In genomic region chr7:114813597-114813996, GRCh38 we compare ENCODE assay signal across 17 cellular contexts.
"Had no signal": no experiment of that assay in that cellular context is flagged by ENCODE, and none has a peak within 500 bp of the region (broad histone marks: within the 10 kb centered on the region; RNA-seq: fewer than 3 reads in every experiment).

No MANE protein-coding gene starts in this region.

- ATAC-seq: effector memory CD8-positive, alpha-beta T cell; gastroesophageal sphincter; left lobe of liver; naive thymus-derived CD4-positive, alpha-beta T cell; sciatic nerve; stimulated activated naive B cell treated with anti-CD40 and anti-IgM and Interleukin-4, amounts not matched to agents 10 μg/mL and 1 μg/mL and 100 μg/mL, for 72 hours had no signal

- H3K4me3 Mint-ChIP-seq: dendritic cell treated with granulocyte-macrophage colony-stimulating factor and Interleukin-4, amounts not matched to agents 40 ng/mL and 50 ng/mL, for 4 days; effector memory CD8-positive, alpha-beta T cell; nephron progenitor cell; stimulated activated naive B cell treated with anti-CD40 and anti-IgM and Interleukin-4, amounts not matched to agents 10 μg/mL and 1 μg/mL and 100 μg/mL, for 72 hours had no signal

- DNase-seq: effector memory CD8-positive, alpha-beta T cell; glutamatergic neuron; islet precursor cell; mammary epithelial cell; naive thymus-derived CD4-positive, alpha-beta T cell; nephron progenitor cell; posterior cingulate gyrus; spleen; stimulated activated CD4-positive, alpha-beta T cell treated with anti-CD3 and anti-CD28 coated beads, Interleukin-15, amount 100 ng/mL, for 24 hours; stimulated activated CD4-positive, alpha-beta T cell treated with anti-CD3 and anti-CD28 coated beads, Interleukin-1b, Interleukin-23, amount 100 ng/mL, for 48 hours; stimulated activated CD4-positive, alpha-beta T cell treated with anti-CD3 and anti-CD28 coated beads, Interleukin-4, amount 100 ng/mL, for 24 hours; stimulated activated naive B cell treated with anti-CD40 and anti-IgM and Interleukin-4, amounts not matched to agents 10 μg/mL and 1 μg/mL and 100 μg/mL, for 72 hours; trophoblast cell had no signal

- H3K36me3 Mint-ChIP-seq: stimulated activated naive B cell treated with anti-CD40 and anti-IgM and Interleukin-4, amounts not matched to agents 10 μg/mL and 1 μg/mL and 100 μg/mL, for 72 hours had no signal

- H3K4me1 Mint-ChIP-seq: nephron progenitor cell; stimulated activated naive B cell treated with anti-CD40 and anti-IgM and Interleukin-4, amounts not matched to agents 10 μg/mL and 1 μg/mL and 100 μg/mL, for 72 hours had no signal

- H3K27me3 Mint-ChIP-seq: dendritic cell treated with granulocyte-macrophage colony-stimulating factor and Interleukin-4, amounts not matched to agents 40 ng/mL and 50 ng/mL, for 4 days had no signal

- H3K9me3 Mint-ChIP-seq: dendritic cell treated with granulocyte-macrophage colony-stimulating factor and Interleukin-4, amounts not matched to agents 40 ng/mL and 50 ng/mL, for 4 days; effector memory CD8-positive, alpha-beta T cell; nephron progenitor cell; stimulated activated naive B cell treated with anti-CD40 and anti-IgM and Interleukin-4, amounts not matched to agents 10 μg/mL and 1 μg/mL and 100 μg/mL, for 72 hours had no signal

- H3K27ac Mint-ChIP-seq: dendritic cell treated with granulocyte-macrophage colony-stimulating factor and Interleukin-4, amounts not matched to agents 40 ng/mL and 50 ng/mL, for 4 days; effector memory CD8-positive, alpha-beta T cell; nephron progenitor cell; stimulated activated naive B cell treated with anti-CD40 and anti-IgM and Interleukin-4, amounts not matched to agents 10 μg/mL and 1 μg/mL and 100 μg/mL, for 72 hours had no signal
